8 cellular contexts compared by ENCODE assay signal in genomic region chr17:4595350-4596342, GRCh38. TPM values are rescaled to one million over a fixed set of nuclear protein-coding genes. Genes with fewer than 3 reads are reported as not detected.
"Had no signal": no experiment of that assay in that cellular context is flagged by ENCODE, and none has a peak within 500 bp of the region (broad histone marks: within the 10 kb centered on the region; RNA-seq: fewer than 3 reads in every experiment).

No MANE protein-coding gene starts in this region.

RNA-seq across cellular contexts. Expression of gene SMTNL2, which starts 11.3 kb away (rescaled TPM):
- total RNA-seq: activated naive CD4-positive, alpha-beta T cell treated with anti-CD3 and anti-CD28 coated beads for 36 hours; activated T-cell treated with anti-CD3 and anti-CD28 coated beads, Interleukin-2, amount 50 U/mL, for 4 hours had no signal
- polyA plus RNA-seq: immature natural killer cell had no signal

RNA-seq across cellular contexts. Expression of gene GGT6, which starts 35.3 kb away (rescaled TPM):
- total RNA-seq: activated naive CD4-positive, alpha-beta T cell treated with anti-CD3 and anti-CD28 coated beads for 36 hours; activated T-cell treated with anti-CD3 and anti-CD28 coated beads, Interleukin-2, amount 50 U/mL, for 4 hours; frontal cortex; myocyte; thoracic aorta had no signal
- polyA plus RNA-seq: immature natural killer cell had no signal

RNA-seq across cellular contexts. Expression of gene ALOX15, which starts 45.8 kb away (rescaled TPM):
- total RNA-seq: activated naive CD4-positive, alpha-beta T cell treated with anti-CD3 and anti-CD28 coated beads for 36 hours; activated T-cell treated with anti-CD3 and anti-CD28 coated beads, Interleukin-2, amount 50 U/mL, for 4 hours; frontal cortex; myocyte; pancreas; renal cortical epithelial cell; thoracic aorta had no signal
- polyA plus RNA-seq: immature natural killer cell had no signal
